Comparison of ENCODE assay signal across 30 cellular contexts in the genomic region with DNA sequence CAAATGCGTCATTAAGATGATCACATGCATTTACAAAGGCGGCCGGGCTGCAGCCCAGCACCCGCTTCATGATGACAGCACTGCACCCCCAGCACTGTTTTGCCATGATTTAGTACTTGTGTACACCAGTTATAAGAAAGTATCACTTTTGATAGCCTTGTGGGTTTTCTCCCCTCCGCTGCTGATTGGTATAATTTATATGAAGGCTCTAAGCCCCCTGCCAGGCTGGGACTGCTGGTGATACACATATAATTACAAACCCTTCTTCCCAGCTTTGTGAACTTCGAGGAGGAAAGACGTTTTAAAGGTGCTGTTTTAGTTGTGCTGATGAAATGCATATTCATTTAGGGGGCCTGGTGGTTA.
"Had no signal": no experiment of that assay in that cellular context is flagged by ENCODE, and none has a peak within 500 bp of the region (broad histone marks: within the 10 kb centered on the region; RNA-seq: fewer than 3 reads in every experiment).

No MANE protein-coding gene starts in this region.

- H3K36me3 ChIP-seq: esophagus muscularis mucosa, gastrocnemius medialis, heart left ventricle, WERI-Rb-1 had no signal

- H3K27me3 ChIP-seq: gastrocnemius medialis had no signal

- H3K4me1 Mint-ChIP-seq: activated B cell treated with CpG ODN at 0.5 μM for 24 hours; activated T-helper 17 cell treated with anti-CD3 and anti-CD28 coated beads, Interleukin-2, amount 50 U/mL, for 72 hours; T-helper 17 cell had no signal

- H3K4me3 Mint-ChIP-seq: activated B cell treated with CpG ODN at 0.5 μM for 24 hours; activated CD8-positive, alpha-beta T cell treated with anti-CD3 and anti-CD28 coated beads for 36 hours; activated naive CD8-positive, alpha-beta T cell; activated T-cell treated with anti-CD3 and anti-CD28 coated beads, Interleukin-2, amount 50 U/mL, for 4 hours; activated T-helper 17 cell treated with anti-CD3 and anti-CD28 coated beads, Interleukin-2, amount 50 U/mL, for 72 hours; effector memory CD8-positive, alpha-beta T cell; T-helper 17 cell; T-helper 2 cell treated with Interferon-gamma antibody and Interleukin-4, amounts not matched to agents 5 μg/mL and 100 μg/mL, for 36 hours had no signal

- H3K9me3 Mint-ChIP-seq: activated T-helper 17 cell treated with anti-CD3 and anti-CD28 coated beads, Interleukin-2, amount 50 U/mL, for 72 hours had no signal

- ATAC-seq: activated CD4-positive, CD25-positive, alpha-beta regulatory T cell treated with anti-CD3 and anti-CD28 coated beads, Interleukin-2, amount 50 U/mL, for 24 hours; activated CD8-positive, alpha-beta T cell treated with anti-CD3 and anti-CD28 coated beads for 36 hours; activated T-cell treated with anti-CD3 and anti-CD28 coated beads, Interleukin-2, amount 50 U/mL, for 4 hours; activated T-helper 17 cell treated with anti-CD3 and anti-CD28 coated beads, Interleukin-2, amount 50 U/mL, for 72 hours; effector memory CD8-positive, alpha-beta T cell; foreskin keratinocyte; gastrocnemius medialis; heart left ventricle; T-helper 17 cell had no signal

- H3K27ac ChIP-seq: esophagus muscularis mucosa, foreskin keratinocyte, gastrocnemius medialis, heart left ventricle, WERI-Rb-1 had no signal

- H3K4me3 ChIP-seq: esophagus muscularis mucosa, gastrocnemius medialis, heart left ventricle had no signal

- H3K36me3 Mint-ChIP-seq: activated naive CD8-positive, alpha-beta T cell had no signal

- H3K4me1 ChIP-seq: esophagus muscularis mucosa, foreskin keratinocyte, gastrocnemius medialis, heart left ventricle had no signal

- H3K27me3 Mint-ChIP-seq: activated B cell treated with CpG ODN at 0.5 μM for 24 hours; activated CD8-positive, alpha-beta T cell treated with anti-CD3 and anti-CD28 coated beads for 36 hours; activated T-helper 17 cell treated with anti-CD3 and anti-CD28 coated beads, Interleukin-2, amount 50 U/mL, for 72 hours had no signal

- H3K27ac Mint-ChIP-seq: activated B cell treated with CpG ODN at 0.5 μM for 24 hours; activated CD8-positive, alpha-beta T cell treated with anti-CD3 and anti-CD28 coated beads for 36 hours; activated naive CD8-positive, alpha-beta T cell; activated T-helper 17 cell treated with anti-CD3 and anti-CD28 coated beads, Interleukin-2, amount 50 U/mL, for 72 hours; effector memory CD8-positive, alpha-beta T cell; T-helper 17 cell; T-helper 2 cell treated with Interferon-gamma antibody and Interleukin-4, amounts not matched to agents 5 μg/mL and 100 μg/mL, for 36 hours had no signal

- H3K9me3 ChIP-seq: esophagus muscularis mucosa, gastrocnemius medialis, heart left ventricle had no signal

- DNase-seq: activated B cell treated with CpG ODN at 0.5 μM for 24 hours; activated CD4-positive, alpha-beta T cell treated with anti-CD3 and anti-CD28 coated beads for 48 hours; activated CD4-positive, alpha-beta T cell treated with anti-CD3 and anti-CD28 coated beads, Interleukin-2, amount 50 U/mL, for 1 hour; activated CD4-positive, alpha-beta T cell treated with anti-CD3 and anti-CD28 coated beads, Interleukin-2, amount 50 U/mL, for 48 hours; activated CD8-positive, alpha-beta memory T cell treated with anti-CD3 and anti-CD28 coated beads for 24 hours; activated CD8-positive, alpha-beta T cell treated with anti-CD3 and anti-CD28 coated beads for 36 hours; activated effector memory CD4-positive, alpha-beta T cell treated with Interleukin-2 at 50 U/mL for 16 hours; activated gamma-delta T cell treated with Interleukin-2 at 50 U/mL for 16 hours; activated naive CD4-positive, alpha-beta T cell treated with anti-CD3 and anti-CD28 coated beads, Interleukin-2, amount 50 U/mL, for 16 hours; activated naive CD4-positive, alpha-beta T cell treated with Interleukin-2 at 50 U/mL for 16 hours; activated T-cell treated with anti-CD3 and anti-CD28 coated beads, Interleukin-2, amount 50 U/mL, for 4 hours; amniotic stem cell; anterior cingulate cortex; caudate nucleus; cortex of kidney; dermis blood vessel endothelial cell; effector CD4-positive, alpha-beta T cell; effector memory CD8-positive, alpha-beta T cell; erythroblast; foreskin keratinocyte; gastrocnemius medialis; T-helper 17 cell; T1000; WERI-Rb-1 had no signal
